In the genomic region with DNA sequence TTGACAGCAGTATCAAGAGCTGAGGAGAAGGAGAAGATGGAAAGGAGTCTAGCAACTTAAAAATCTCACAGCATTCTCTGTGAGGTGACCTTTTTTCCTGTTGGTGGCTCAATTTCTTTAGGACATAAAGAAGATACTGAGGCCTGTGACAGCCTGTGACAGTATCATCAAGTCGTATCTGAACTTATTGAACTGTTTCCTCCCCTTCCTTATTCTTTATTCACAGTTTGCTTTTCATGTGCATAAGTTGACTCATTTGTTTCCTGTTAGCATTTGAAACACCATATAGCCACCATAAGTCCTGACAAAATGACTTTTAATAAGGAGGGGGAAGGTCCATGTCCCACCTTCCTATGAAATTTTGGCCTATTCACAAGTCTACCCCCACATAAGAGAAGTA, we compare ENCODE assay signal across 14 cellular contexts.
"Had no signal": no experiment of that assay in that cellular context is flagged by ENCODE, and none has a peak within 500 bp of the region (broad histone marks: within the 10 kb centered on the region; RNA-seq: fewer than 3 reads in every experiment).

No MANE protein-coding gene starts in this region.

- DNase-seq: body of pancreas; effector memory CD8-positive, alpha-beta T cell; hippocampal formation; SHP77; stimulated activated CD4-positive, alpha-beta T cell treated with anti-CD3 and anti-CD28 coated beads, Interleukin-4, amount 100 ng/mL, for 1 hour; stimulated activated CD8-positive, alpha-beta memory T cell treated with anti-CD3 and anti-CD28 coated beads, Interleukin-4, amount 100 ng/mL, for 48 hours; stomach; T-helper 9 cell had no signal

- H3K4me3 Mint-ChIP-seq: dendritic cell treated with granulocyte-macrophage colony-stimulating factor and Interleukin-4, amounts not matched to agents 40 ng/mL and 50 ng/mL, for 4 days; effector memory CD8-positive, alpha-beta T cell; mesothelial cell of epicardium had no signal

- H3K27ac ChIP-seq: adrenal gland, body of pancreas, parathyroid adenoma, stomach, thoracic aorta, VCaP had no signal

- ATAC-seq: body of pancreas; effector memory CD8-positive, alpha-beta T cell had no signal

- H2AFZ ChIP-seq: parathyroid adenoma had no signal

- H3K9ac ChIP-seq: parathyroid adenoma had no signal

- H3K27ac Mint-ChIP-seq: dendritic cell treated with granulocyte-macrophage colony-stimulating factor and Interleukin-4, amounts not matched to agents 40 ng/mL and 50 ng/mL, for 4 days; mesothelial cell of epicardium had no signal

- H3K9me3 Mint-ChIP-seq: dendritic cell treated with granulocyte-macrophage colony-stimulating factor and Interleukin-4, amounts not matched to agents 40 ng/mL and 50 ng/mL, for 4 days; effector memory CD8-positive, alpha-beta T cell; mesothelial cell of epicardium had no signal

- H3K27me3 ChIP-seq: adrenal gland, body of pancreas, stomach had no signal

- H3K4me1 ChIP-seq: adrenal gland, body of pancreas, parathyroid adenoma had no signal

- H3K27me3 Mint-ChIP-seq: dendritic cell treated with granulocyte-macrophage colony-stimulating factor and Interleukin-4, amounts not matched to agents 40 ng/mL and 50 ng/mL, for 4 days; effector memory CD8-positive, alpha-beta T cell had no signal

- H3K4me3 ChIP-seq: adrenal gland, body of pancreas, stomach, thoracic aorta had no signal

- H3K9me3 ChIP-seq: adrenal gland, body of pancreas, stomach, thoracic aorta had no signal
